In the genomic region with DNA sequence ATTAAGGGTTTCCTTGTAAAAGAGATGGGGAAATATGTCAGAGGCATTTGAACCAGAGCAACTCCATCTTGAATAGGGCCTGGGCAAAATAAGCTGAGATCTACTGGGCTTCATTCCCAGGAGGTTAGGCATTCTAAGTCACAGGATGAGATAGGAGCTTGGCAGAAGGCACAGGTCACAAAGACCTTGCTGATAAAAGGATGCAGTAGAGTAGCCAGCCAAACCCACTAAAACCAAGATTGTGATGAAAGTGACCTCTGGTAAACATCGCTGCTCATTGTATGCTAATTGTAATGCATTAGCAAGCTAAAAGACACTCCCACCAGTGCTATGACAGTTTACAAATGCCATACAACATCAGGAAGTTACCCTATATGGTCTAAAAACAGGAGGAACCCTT, we compare ENCODE assay signal across 35 cellular contexts.
"Had no signal": no experiment of that assay in that cellular context is flagged by ENCODE, and none has a peak within 500 bp of the region (broad histone marks: within the 10 kb centered on the region; RNA-seq: fewer than 3 reads in every experiment).

No MANE protein-coding gene starts in this region.

- H3K4me1 Mint-ChIP-seq: activated B cell treated with CpG ODN at 0.5 μM for 24 hours; activated CD4-positive, alpha-beta T cell treated with anti-CD3 and anti-CD28 coated beads, Interleukin-2, amount 10 ng/mL, durations not matched to agents 24 days and 14 days; activated naive CD8-positive, alpha-beta T cell treated with anti-CD3 and anti-CD28 coated beads for 36 hours; activated T-helper 17 cell treated with anti-CD3 and anti-CD28 coated beads, Interleukin-2, amount 50 U/mL, for 72 hours had no signal

- H3K36me3 ChIP-seq: adrenal gland, brain microvascular endothelial cell, breast epithelium had no signal

- H3K27me3 Mint-ChIP-seq: activated B cell treated with CpG ODN at 0.5 μM for 24 hours; activated CD4-positive, alpha-beta memory T cell treated with anti-CD3 and anti-CD28 coated beads for 36 hours; activated CD4-positive, alpha-beta T cell treated with anti-CD3 and anti-CD28 coated beads, Interleukin-2, amount 10 ng/mL, durations not matched to agents 24 days and 14 days; activated CD8-positive, alpha-beta T cell treated with anti-CD3 and anti-CD28 coated beads for 36 hours; activated naive CD8-positive, alpha-beta T cell treated with anti-CD3 and anti-CD28 coated beads for 36 hours; activated T-helper 17 cell treated with anti-CD3 and anti-CD28 coated beads, Interleukin-2, amount 50 U/mL, for 72 hours had no signal

- H3K9me3 ChIP-seq: adrenal gland, body of pancreas had no signal

- H3K36me3 Mint-ChIP-seq: activated CD4-positive, alpha-beta memory T cell treated with anti-CD3 and anti-CD28 coated beads for 36 hours; activated naive CD8-positive, alpha-beta T cell treated with anti-CD3 and anti-CD28 coated beads for 36 hours had no signal

- H3K4me3 ChIP-seq: adrenal gland, body of pancreas, breast epithelium had no signal

- H3K4me1 ChIP-seq: adrenal gland, body of pancreas, breast epithelium had no signal

- DNase-seq: activated B cell treated with CpG ODN at 0.5 μM for 24 hours; activated CD4-positive, alpha-beta memory T cell treated with anti-CD3 and anti-CD28 coated beads for 36 hours; activated CD4-positive, alpha-beta T cell treated with anti-CD3 and anti-CD28 coated beads for 4 hours; activated CD4-positive, alpha-beta T cell treated with anti-CD3 and anti-CD28 coated beads, Interleukin-2, amount 10 ng/mL, durations not matched to agents 24 days and 14 days; activated CD4-positive, alpha-beta T cell treated with anti-CD3 and anti-CD28 coated beads, Interleukin-2, amount 50 U/mL, for 1 hour; activated CD4-positive, alpha-beta T cell treated with anti-CD3 and anti-CD28 coated beads, Interleukin-2, amount 50 U/mL, for 4 hours; activated CD4-positive, CD25-positive, alpha-beta regulatory T cell treated with anti-CD3 and anti-CD28 coated beads, Interleukin-2, amount 50 U/mL, for 72 hours; activated CD8-positive, alpha-beta memory T cell treated with anti-CD3 and anti-CD28 coated beads, Interleukin-2, amount 50 U/mL, for 4 hours; activated CD8-positive, alpha-beta T cell treated with anti-CD3 and anti-CD28 coated beads for 36 hours; activated effector memory CD4-positive, alpha-beta T cell treated with anti-CD3 and anti-CD28 coated beads, Interleukin-2, amount 50 U/mL, for 16 hours; activated gamma-delta T cell treated with Interleukin-2 at 50 U/mL for 16 hours; activated naive CD4-positive, alpha-beta T cell; activated naive CD4-positive, alpha-beta T cell treated with anti-CD3 and anti-CD28 coated beads for 36 hours; activated naive CD4-positive, alpha-beta T cell treated with anti-CD3 and anti-CD28 coated beads, Interleukin-2, amount 50 U/mL, for 16 hours; activated naive CD8-positive, alpha-beta T cell treated with anti-CD3 and anti-CD28 coated beads for 36 hours; activated T-cell treated with anti-CD3 and anti-CD28 coated beads for 4 hours; activated T-cell treated with anti-CD3 and anti-CD28 coated beads, Interleukin-2, amount 50 U/mL, for 1 hour; activated T-cell treated with anti-CD3 and anti-CD28 coated beads, Interleukin-2, amount 50 U/mL, for 4 hours; activated T-cell treated with anti-CD3 and anti-CD28 coated beads, Interleukin-2, amount 50 U/mL, for 72 hours; adrenal gland; amniotic stem cell; aorta; body of pancreas; brain microvascular endothelial cell; central memory CD4-positive, alpha-beta T cell; SW 1271; T-helper 1 cell; T-helper 2 cell; T-helper 9 cell had no signal

- H3K27ac Mint-ChIP-seq: activated B cell treated with CpG ODN at 0.5 μM for 24 hours; activated CD4-positive, alpha-beta memory T cell treated with anti-CD3 and anti-CD28 coated beads for 36 hours; activated CD4-positive, alpha-beta T cell treated with anti-CD3 and anti-CD28 coated beads, Interleukin-2, amount 10 ng/mL, durations not matched to agents 24 days and 14 days; activated CD8-positive, alpha-beta T cell treated with anti-CD3 and anti-CD28 coated beads for 36 hours; activated naive CD4-positive, alpha-beta T cell treated with anti-CD3 and anti-CD28 coated beads for 36 hours; activated naive CD4-positive, alpha-beta T cell treated with anti-CD3 and anti-CD28 coated beads, Interleukin-2, amount 50 U/mL, for 72 hours; activated naive CD8-positive, alpha-beta T cell treated with anti-CD3 and anti-CD28 coated beads for 36 hours; activated T-cell treated with anti-CD3 and anti-CD28 coated beads, Interleukin-2, amount 50 U/mL, for 72 hours; activated T-helper 1 cell treated with anti-CD3 and anti-CD28 coated beads, Interleukin-12 subunit alpha, Interleukin-12 subunit beta, Interleukin-2, Interleukin-4 antibody, amounts not matched to agents 30 ng/mL and 10 ng/mL and 1 ng/mL, durations not matched to agents 14 hours and 24 hours and 36 hours; activated T-helper 17 cell treated with anti-CD3 and anti-CD28 coated beads, Interleukin-2, amount 50 U/mL, for 72 hours; T-helper 1 cell treated with Interleukin-12 subunit alpha and Interleukin-12 subunit beta and Interleukin-4 antibody, amounts not matched to agents 30 μg/mL and 1 μg/mL, for 36 hours; T-helper 2 cell treated with Interferon-gamma antibody and Interleukin-4, amounts not matched to agents 5 μg/mL and 100 μg/mL, for 36 hours had no signal

- ATAC-seq: activated CD8-positive, alpha-beta T cell treated with anti-CD3 and anti-CD28 coated beads for 36 hours; activated naive CD4-positive, alpha-beta T cell treated with anti-CD3 and anti-CD28 coated beads, Interleukin-2, amount 50 U/mL, for 72 hours; activated T-cell treated with anti-CD3 and anti-CD28 coated beads, Interleukin-2, amount 50 U/mL, for 4 hours; activated T-cell treated with anti-CD3 and anti-CD28 coated beads, Interleukin-2, amount 50 U/mL, for 72 hours; activated T-helper 17 cell treated with anti-CD3 and anti-CD28 coated beads, Interleukin-2, amount 50 U/mL, for 72 hours; body of pancreas had no signal

- H3K27me3 ChIP-seq: adrenal gland, body of pancreas, brain microvascular endothelial cell, breast epithelium had no signal

- H3K27ac ChIP-seq: adrenal gland, body of pancreas, brain microvascular endothelial cell, breast epithelium had no signal

- H3K4me3 Mint-ChIP-seq: activated B cell treated with CpG ODN at 0.5 μM for 24 hours; activated CD4-positive, alpha-beta memory T cell treated with anti-CD3 and anti-CD28 coated beads for 36 hours; activated CD4-positive, alpha-beta T cell treated with anti-CD3 and anti-CD28 coated beads, Interleukin-2, amount 10 ng/mL, durations not matched to agents 24 days and 14 days; activated CD8-positive, alpha-beta T cell treated with anti-CD3 and anti-CD28 coated beads for 36 hours; activated naive CD4-positive, alpha-beta T cell treated with anti-CD3 and anti-CD28 coated beads for 36 hours; activated naive CD8-positive, alpha-beta T cell treated with anti-CD3 and anti-CD28 coated beads for 36 hours; activated T-cell treated with anti-CD3 and anti-CD28 coated beads, Interleukin-2, amount 50 U/mL, for 4 hours; activated T-cell treated with anti-CD3 and anti-CD28 coated beads, Interleukin-2, amount 50 U/mL, for 72 hours; activated T-helper 1 cell treated with anti-CD3 and anti-CD28 coated beads, Interleukin-12 subunit alpha, Interleukin-12 subunit beta, Interleukin-2, Interleukin-4 antibody, amounts not matched to agents 30 ng/mL and 10 ng/mL and 1 ng/mL, durations not matched to agents 14 hours and 24 hours and 36 hours; activated T-helper 17 cell treated with anti-CD3 and anti-CD28 coated beads, Interleukin-2, amount 50 U/mL, for 72 hours; T-helper 1 cell treated with Interleukin-12 subunit alpha and Interleukin-12 subunit beta and Interleukin-4 antibody, amounts not matched to agents 30 μg/mL and 1 μg/mL, for 36 hours; T-helper 2 cell treated with Interferon-gamma antibody and Interleukin-4, amounts not matched to agents 5 μg/mL and 100 μg/mL, for 36 hours had no signal
